In genomic region chr4:12393631-12394262, GRCh38 we compare ENCODE assay signal across 23 cellular contexts.
"Had no signal": no experiment of that assay in that cellular context is flagged by ENCODE, and none has a peak within 500 bp of the region (broad histone marks: within the 10 kb centered on the region; RNA-seq: fewer than 3 reads in every experiment).

No MANE protein-coding gene starts in this region.

- H3K4me3 ChIP-seq: cardiac muscle cell, dorsolateral prefrontal cortex, tibial artery, uterus had no signal

- H3K4me1 ChIP-seq: tibial artery, uterus had no signal

- ATAC-seq: activated naive CD4-positive, alpha-beta T cell treated with anti-CD3 and anti-CD28 coated beads, Interleukin-2, amount 50 U/mL, for 72 hours; activated T-cell treated with anti-CD3 and anti-CD28 coated beads, Interleukin-2, amount 50 U/mL, for 72 hours; natural killer cell treated with Interleukin-12 subunit alpha and Interleukin-12 subunit beta and Interleukin-15 and Interleukin-18, amount 100 ng/mL, for 72 hours; T-helper 17 cell had no signal

- H3K27ac ChIP-seq: cardiac muscle cell, dorsolateral prefrontal cortex, epithelial cell of prostate, neutrophil, tibial artery, uterus, WERI-Rb-1 had no signal

- FAIRE-seq: kidney had no signal

- H3K27me3 ChIP-seq: cardiac muscle cell, dorsolateral prefrontal cortex, neutrophil, tibial artery, uterus had no signal

- H3K36me3 ChIP-seq: cardiac muscle cell, neutrophil, tibial artery, uterus, WERI-Rb-1 had no signal

- H3K9me3 ChIP-seq: neutrophil, tibial artery, uterus had no signal

- DNase-seq: activated CD4-positive, alpha-beta T cell treated with anti-CD3 and anti-CD28 coated beads for 1 hour; activated CD8-positive, alpha-beta memory T cell treated with anti-CD3 and anti-CD28 coated beads for 24 hours; activated CD8-positive, alpha-beta memory T cell treated with anti-CD3 and anti-CD28 coated beads, Interleukin-2, amount 50 U/mL, for 48 hours; activated gamma-delta T cell; activated T-cell treated with anti-CD3 and anti-CD28 coated beads, Interleukin-2, amount 50 U/mL, for 72 hours; foreskin melanocyte; glutamatergic neuron; hypothalamus; kidney; stimulated activated CD4-positive, alpha-beta T cell treated with anti-CD3 and anti-CD28 coated beads, Interleukin-12 subunit alpha, Interleukin-12 subunit beta, amount 100 ng/mL, for 4 hours; stimulated activated CD4-positive, alpha-beta T cell treated with anti-CD3 and anti-CD28 coated beads, Interleukin-1b, Interleukin-23, amount 100 ng/mL, for 48 hours; stimulated activated CD8-positive, alpha-beta memory T cell treated with anti-CD3 and anti-CD28 coated beads, Interleukin-4, amount 100 ng/mL, for 48 hours; stimulated activated naive CD4-positive, alpha-beta T cell treated with Interleukin-2 at 50 U/mL for 16 hours; T-helper 17 cell; tibial artery; uterus; WERI-Rb-1 had no signal
